In the genomic region with DNA sequence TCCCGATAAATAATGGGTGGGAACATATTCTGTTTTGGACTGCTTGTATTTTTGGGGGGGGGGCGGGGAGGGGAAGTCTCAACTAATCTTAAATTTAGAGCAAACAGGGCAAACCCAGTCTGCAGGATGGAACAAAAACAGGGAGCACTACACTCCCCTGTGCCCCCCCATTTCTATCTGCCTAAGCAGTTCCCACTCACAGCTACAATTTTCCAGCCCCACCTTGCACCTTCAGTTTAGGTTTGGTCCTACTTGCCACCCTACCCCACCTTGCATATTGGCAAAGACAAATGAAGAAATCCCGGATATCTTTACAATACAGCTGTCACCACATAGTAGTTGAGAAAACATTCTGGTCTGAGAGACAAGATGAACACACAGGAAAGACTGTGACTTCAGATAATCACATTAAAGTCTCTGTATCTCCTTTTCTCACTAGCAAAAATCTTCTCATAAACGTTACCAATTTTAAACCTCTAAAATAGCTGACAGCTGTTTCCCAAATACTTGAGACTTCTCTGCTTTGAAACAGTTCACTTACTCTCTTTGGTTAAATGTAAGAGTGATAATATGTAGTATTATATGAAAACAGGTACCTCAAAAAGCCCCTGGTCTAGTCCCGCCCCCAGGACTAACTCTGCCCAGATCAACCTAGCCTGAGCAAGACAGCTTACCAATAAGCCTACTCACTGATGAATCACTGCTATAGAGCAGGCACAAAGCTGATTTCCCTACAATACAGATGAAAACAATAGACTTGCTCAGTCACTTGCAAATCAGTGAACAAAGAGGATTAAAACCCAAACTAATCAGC, we compare ENCODE assay signal across 8 cellular contexts. TPM values are rescaled to one million over a fixed set of nuclear protein-coding genes. Genes with fewer than 3 reads are reported as not detected.
DNase-seq lines count a peak whose midpoint lies in the region; ATAC-seq lines count a peak whose summit lies in the region.

No MANE protein-coding gene starts in this region.

- H3K4ac ChIP-seq in mesenchymal stem cell (ENCODE audit: low read depth in 1 of 2, low read length in 2 of 2): no peak overlapping the region

- no peak overlapping the region for H2BK15ac ChIP-seq in mesenchymal stem cell (ENCODE audit: low read depth, poor library complexity, severe bottlenecking)

- no peak overlapping the region for H3K27ac ChIP-seq in mesenchymal stem cell (ENCODE audit: low read length, poor library complexity, severe bottlenecking)

- no peak overlapping the region for H2AK5ac ChIP-seq in mesenchymal stem cell (ENCODE audit: low read length, severe bottlenecking)

- H2AFZ ChIP-seq in mesenchymal stem cell (ENCODE audit: low read depth, low read length): no peak overlapping the region

- H3K18ac ChIP-seq in mesenchymal stem cell (ENCODE audit: low read depth in 1 of 2, low read length in 2 of 2): no peak overlapping the region

- peak overlapping the region; percentile 35 for H3K4me3 Mint-ChIP-seq in activated CD4-positive, alpha-beta T cell treated with anti-CD3 and anti-CD28 coated beads, Interleukin-2, amount 10 ng/mL, durations not matched to agents 7 days and 5 days

- no peak overlapping the region for H3K23ac ChIP-seq in mesenchymal stem cell (ENCODE audit: low read length in 2 of 2)

- peaks cover 3% of the 10 kb centered on the region for H3K79me1 ChIP-seq in mesenchymal stem cell (replicated peaks; ENCODE audit: low read length, poor library complexity, severe bottlenecking)

- H3K9ac ChIP-seq in mesenchymal stem cell (ENCODE audit: low read length): no peak overlapping the region

- H3K4me1 Mint-ChIP-seq in activated CD4-positive, alpha-beta T cell treated with anti-CD3 and anti-CD28 coated beads, Interleukin-2, amount 10 ng/mL, durations not matched to agents 7 days and 5 days: peaks cover 29% of the 10 kb centered on the region

- POLR2A ChIA-PET in activated CD4-positive, alpha-beta T cell treated with anti-CD3 and anti-CD28 coated beads, Interleukin-2, amount 10 ng/mL, durations not matched to agents 7 days and 5 days (lab: Charles Lee): interaction anchor here (0.5 kb wide), 1 partner anchor 16 kb away, joined by 4 read pairs; no protein-coding TSS in a partner anchor

- DNase-seq in AG08395 (ENCODE audit: low spot score) (peak; percentile 10), iris pigment epithelial cell (ENCODE audit: low read depth) (peak; percentile 61), mesenchymal stem cell (no peak), SW480 (ENCODE audit: low spot score) (no peak), cerebellar nuclear complex (lab: John Stamatoyannopoulos, UW) (no peak)
- DNase-seq in activated CD4-positive, alpha-beta T cell treated with anti-CD3 and anti-CD28 coated beads, Interleukin-2, amount 10 ng/mL, durations not matched to agents 7 days and 5 days: peak; percentile 17

- CTCF ChIA-PET in activated CD4-positive, alpha-beta T cell treated with anti-CD3 and anti-CD28 coated beads, Interleukin-2, amount 10 ng/mL, durations not matched to agents 7 days and 5 days (lab: Charles Lee): interaction anchor here (0.5 to 1.9 kb wide), 7 partner anchors 10 to 570 kb away, joined by 3 to 7 read pairs (median 4); no protein-coding TSS in a partner anchor

- no peaks in the 10 kb centered on the region for H3K9me3 ChIP-seq in mesenchymal stem cell (ENCODE audit: control insufficient read depth, low read length)

- no peak overlapping the region for H2BK120ac ChIP-seq in mesenchymal stem cell (ENCODE audit: low read depth, low read length)

- H3K27me3 Mint-ChIP-seq in activated CD4-positive, alpha-beta T cell treated with anti-CD3 and anti-CD28 coated beads, Interleukin-2, amount 10 ng/mL, durations not matched to agents 7 days and 5 days: no peaks in the 10 kb centered on the region

- no peak overlapping the region for H4K91ac ChIP-seq in mesenchymal stem cell (ENCODE audit: low read length)

- no peak overlapping the region for H3K14ac ChIP-seq in mesenchymal stem cell (ENCODE audit: low read length in 2 of 2)

- H3K27ac Mint-ChIP-seq in activated CD4-positive, alpha-beta T cell treated with anti-CD3 and anti-CD28 coated beads, Interleukin-2, amount 10 ng/mL, durations not matched to agents 7 days and 5 days: peak overlapping the region; percentile 37

- H3K9me3 Mint-ChIP-seq in activated CD4-positive, alpha-beta T cell treated with anti-CD3 and anti-CD28 coated beads, Interleukin-2, amount 10 ng/mL, durations not matched to agents 7 days and 5 days: no peaks in the 10 kb centered on the region

- H2BK12ac ChIP-seq in mesenchymal stem cell (ENCODE audit: low read length in 2 of 2): no peak overlapping the region

- peaks cover 3 to 38% of the 10 kb centered on the region in 2 experiments for H3K36me3 ChIP-seq in mesenchymal stem cell (ENCODE audit: control insufficient read depth in 1 of 2, insufficient read depth in 2 of 2, low read depth in 1 of 2, low read length in 2 of 2)

- 95% methylated on average over 3 of the region's 5 CpGs for WGBS in mesenchymal stem cell

- no peak overlapping the region for H3K4me3 ChIP-seq in mesenchymal stem cell (ENCODE audit: insufficient read depth in 1 of 2, low read depth in 1 of 2, low read length in 2 of 2)

- no peaks in the 10 kb centered on the region for H3K4me1 ChIP-seq in mesenchymal stem cell (ENCODE audit: control insufficient read depth, insufficient read depth, low read depth, low read length)

- ATAC-seq in HG02798 (IDR thresholded peaks at IDR 0.05; ENCODE audit: poor library complexity, unreplicated experiment) (peak; percentile 45), GM21381 (IDR thresholded peaks at IDR 0.05; ENCODE audit: unreplicated experiment) (no peak)

- no peak overlapping the region for H3K4me2 ChIP-seq in mesenchymal stem cell (ENCODE audit: low read length, poor library complexity, severe bottlenecking)

- H3K27me3 ChIP-seq in mesenchymal stem cell (ENCODE audit: control insufficient read depth in 1 of 2, insufficient read depth in 1 of 2, low read length in 2 of 2): no peaks in the 10 kb centered on the region

- no peak overlapping the region for H2BK5ac ChIP-seq in mesenchymal stem cell (ENCODE audit: low read depth, low read length, poor library complexity, severe bottlenecking)

- no peak overlapping the region for H4K8ac ChIP-seq in mesenchymal stem cell (ENCODE audit: low read length)

- peaks cover 21% of the 10 kb centered on the region for H3K36me3 Mint-ChIP-seq in activated CD4-positive, alpha-beta T cell treated with anti-CD3 and anti-CD28 coated beads, Interleukin-2, amount 10 ng/mL, durations not matched to agents 7 days and 5 days (ENCODE audit: low read depth)

RNA-seq across cellular contexts. Expression of a gene that starts 5.2 kb away (rescaled TPM):
- 10 to 100 TPM; 43.9 to 47.8 TPM for total RNA-seq in activated CD4-positive, alpha-beta T cell treated with anti-CD3 and anti-CD28 coated beads, Interleukin-2, amount 10 ng/mL, durations not matched to agents 7 days and 5 days
- 3.1 TPM for polyA plus RNA-seq in mesenchymal stem cell (2013, experiment 1 of 2)
- polyA plus RNA-seq in mesenchymal stem cell (2013, experiment 2 of 2): 3.1 TPM

Comparison
In these comparisons a context has a peak if more than half of its experiments do, and no peak if none do; other contexts are left out.
1. DNase-seq: peak in AG08395 (single experiment), activated CD4-positive, alpha-beta T cell treated with anti-CD3 and anti-CD28 coated beads, Interleukin-2, amount 10 ng/mL, durations not matched to agents 7 days and 5 days (single experiment) and iris pigment epithelial cell (single experiment); none in mesenchymal stem cell (single experiment), SW480 (single experiment) and cerebellar nuclear complex (0 of 2).